Comparison of ENCODE assay signal across 9 cellular contexts in genomic region chr2:201234167-201235139, GRCh38. TPM values are rescaled to one million over a fixed set of nuclear protein-coding genes. Genes with fewer than 3 reads are reported as not detected.
DNase-seq lines count a peak whose midpoint lies in the region; FAIRE-seq and TF ChIP-seq lines count a peak whose summit lies in the region.
"Had no signal": no experiment of that assay in that cellular context is flagged by ENCODE, and none has a peak within 500 bp of the region (broad histone marks: within the 10 kb centered on the region; RNA-seq: fewer than 3 reads in every experiment).

No MANE protein-coding gene starts in this region.

- 0 out of 2 replicates have a peak overlapping the region, but pooled peaks have one; percentile 7 for H2BK5ac ChIP-seq in H1 (ENCODE audit: low read depth, low read length)

- H3K36me3 Mint-ChIP-seq in activated T-cell treated with anti-CD3 and anti-CD28 coated beads, Interleukin-2, amount 50 U/mL, for 24 hours (ENCODE audit: low read depth), result peaks cover 50% of the 10 kb centered on the region

- H2BK12ac ChIP-seq in H1 (ENCODE audit: low read depth, low read length), result no peak overlapping the region

- TF ChIP-seq CTCF in KMS-11 (conservative IDR thresholded peaks at IDR 0.05; ENCODE audit: low read depth, low read length), result no peak; the same call in 1 of the 2 replicates
- no peak for TF ChIP-seq CTCF in H1 (IDR thresholded peaks at IDR 0.05; ENCODE audit: control extremely low read depth in 1 of 3, insufficient read depth in 1 of 3, low read depth in 1 of 3, low read length in 3 of 3)

- H3K23me2 ChIP-seq in H1 (ENCODE audit: low read depth, low read length), result no peaks in the 10 kb centered on the region; the same call in 1 of the 2 replicates

- POLR2A ChIA-PET in H1 (lab: Charles Lee; ENCODE audit: partially characterized antibody), result interaction anchor here (0.7 kb wide), 1 partner anchor 217 kb away, joined by 3 read pairs; no protein-coding TSS in a partner anchor

- H3K4me1 ChIP-seq in KMS-11 (ENCODE audit: low read depth, poor library complexity, severe bottlenecking) (peaks cover 65% of the 10 kb centered on the region), H1 (replicated peaks in 1 of 4; ENCODE audit: control insufficient read depth in 3 of 4, insufficient read depth in 4 of 4, low read length in 3 of 4) (no peaks in the 10 kb centered on the region; a peak in 1 of 7 replicates), subcutaneous abdominal adipose tissue (ENCODE audit: control insufficient read depth in 5 of 5, insufficient read depth in 5 of 5, low read length in 5 of 5) (peaks cover 0 to 57% (median 45%) of the 10 kb centered on the region in 5 donors)

- H3K27me3 Mint-ChIP-seq in activated T-cell treated with anti-CD3 and anti-CD28 coated beads, Interleukin-2, amount 50 U/mL, for 24 hours, result no peaks in the 10 kb centered on the region

- no peak overlapping the region for H3K14ac ChIP-seq in H1 (ENCODE audit: insufficient read length)

- H2AFZ ChIP-seq in KMS-11 (ENCODE audit: low read depth) (peak overlapping the region; percentile 16; the same call in 1 of the 2 replicates), H1 (ENCODE audit: low read length) (no peak overlapping the region)

- no peak overlapping the region for H3K18ac ChIP-seq in H1 (ENCODE audit: extremely low read depth, low read length)

- CTCF ChIA-PET in H1 (lab: Charles Lee; ENCODE audit: partially characterized antibody), result interaction anchor here (0.6 to 3.3 kb wide), 12 partner anchors 16 to 413 kb away, joined by 3 to 42 read pairs (median 3); partner anchors contain the start of genes CASP10 and PPIL3

- H3K4me2 ChIP-seq in KMS-11 (peak overlapping the region; percentile 97), H1 (ENCODE audit: insufficient read depth in 1 of 2, low read depth in 2 of 2, low read length in 2 of 2) (peak overlapping the region; percentile 51 to 65)

- H3K4ac ChIP-seq in H1 (replicated peaks; ENCODE audit: insufficient read length, low read depth, low read length), result no peak overlapping the region

- DNase-seq in activated T-cell treated with anti-CD3 and anti-CD28 coated beads, Interleukin-2, amount 50 U/mL, for 24 hours, result no peak
- no peak for DNase-seq in activated T-cell treated with anti-CD3 and anti-CD28 coated beads, Interleukin-2, amount 50 U/mL, for 1 hour
- peak in 1 of 2 experiments; percentile 45 for DNase-seq in H1 (ENCODE audit: low read depth in 1 of 2, low spot score in 2 of 2)
- no peak for DNase-seq in NCI-H748 treated with DMSO at 0.1 percent for 48 hours (lab: John Stamatoyannopoulos, UW)
- DNase-seq in COLO668 (lab: John Stamatoyannopoulos, UW; ENCODE audit: unreplicated experiment), result no peak
- DNase-seq in retina, result no peak
- DNase-seq: GDM1 had no signal

- WGBS in H1 (ENCODE audit: extremely low coverage in 1 of 2, insufficient coverage in 1 of 2, insufficient read length in 1 of 2, insufficient replicate concordance in 2 of 2, low coverage in 1 of 2, low lambda C conversion rate in 2 of 2, missing lambda C conversion rate in 1 of 2), 2 experiments, result 90% methylated on average over 15 of the region's 15 CpGs; no CpG with 5 or more reads in 1 of the 2 experiments

- H3K9me3 ChIP-seq in H1 (ENCODE audit: insufficient read depth in 2 of 2, low read depth in 1 of 2, low read length in 1 of 2), result no peaks in the 10 kb centered on the region
- H3K9me3 ChIP-seq in subcutaneous abdominal adipose tissue (ENCODE audit: control insufficient read depth in 5 of 5, low read length in 5 of 5), result no peaks in the 10 kb centered on the region

- H3K27me3 ChIP-seq in KMS-11 (ENCODE audit: insufficient read depth, low read depth) (no peaks in the 10 kb centered on the region), H1 (replicated peaks in 1 of 4; ENCODE audit: control insufficient read depth in 3 of 4, extremely low read depth in 1 of 4, insufficient read depth in 3 of 4, low read length in 3 of 4) (no peaks in the 10 kb centered on the region), subcutaneous abdominal adipose tissue (ENCODE audit: control insufficient read depth in 5 of 5, insufficient read depth in 4 of 5, low read length in 5 of 5) (no peaks in the 10 kb centered on the region)

- TF ChIP-seq POLR2A in H1 (IDR thresholded peaks at IDR 0.05; ENCODE audit: control extremely low read depth in 1 of 2, low read depth in 2 of 2, low read length in 2 of 2), result no peak

- H3K4me3 ChIP-seq in KMS-11 (IDR thresholded peaks at IDR 0.05; ENCODE audit: insufficient read depth, low read depth, low read length) (peak overlapping the region; percentile 81), H1 (ENCODE audit: extremely low read depth in 1 of 4, insufficient read depth in 2 of 4, low read depth in 3 of 4, low read length in 4 of 4) (peak overlapping the region in 1 of 4 experiments; percentile 48; a peak in 2 of 8 replicates), subcutaneous abdominal adipose tissue (ENCODE audit: low read depth in 1 of 5, low read length in 5 of 5) (peak overlapping the region in 3 of 5 donors; percentile 50 to 55 (median 53))

- H3K79me1 ChIP-seq in H1 (ENCODE audit: low read depth, low read length), result no peaks in the 10 kb centered on the region

- no peak overlapping the region for H3K23ac ChIP-seq in H1 (ENCODE audit: insufficient read length)

- H3K27ac ChIP-seq in KMS-11 (peak overlapping the region; percentile 78), H1 (ENCODE audit: low read depth, low read length) (no peak overlapping the region), subcutaneous abdominal adipose tissue (ENCODE audit: low read depth, low read length) (peak overlapping the region; percentile 55)

- no peaks in the 10 kb centered on the region for H3K9me3 Mint-ChIP-seq in activated T-cell treated with anti-CD3 and anti-CD28 coated beads, Interleukin-2, amount 50 U/mL, for 24 hours

- no peak overlapping the region for H2BK20ac ChIP-seq in H1 (ENCODE audit: low read length)

- no peak overlapping the region for H2BK15ac ChIP-seq in H1 (ENCODE audit: low read length)

- FAIRE-seq in H1 (lab: Jason Lieb, UNC), result no peak

- no peak overlapping the region for H2BK120ac ChIP-seq in H1 (replicated peaks; ENCODE audit: low read depth, low read length)

- H3K56ac ChIP-seq in H1 (replicated peaks; ENCODE audit: insufficient read length, low read depth, low read length), result no peak overlapping the region

- no peak overlapping the region for H4K91ac ChIP-seq in H1 (replicated peaks; ENCODE audit: insufficient read length, low read length)

- no peak overlapping the region for H2AK5ac ChIP-seq in H1 (ENCODE audit: low read depth, low read length)

- peak overlapping the region; percentile 98 for H3K27ac Mint-ChIP-seq in activated T-cell treated with anti-CD3 and anti-CD28 coated beads, Interleukin-2, amount 50 U/mL, for 24 hours

- H3K9ac ChIP-seq in KMS-11, result peak overlapping the region; percentile 79
- no peak overlapping the region for H3K9ac ChIP-seq in H1 (replicated peaks in 1 of 4; ENCODE audit: extremely low read depth in 1 of 4, low read depth in 3 of 4, low read length in 3 of 4)
- peak overlapping the region in 3 of 5 donors; percentile 28 to 69 (median 35) for H3K9ac ChIP-seq in subcutaneous abdominal adipose tissue (ENCODE audit: low read length in 5 of 5)

- H3K36me3 ChIP-seq in KMS-11 (ENCODE audit: insufficient read depth) (no peaks in the 10 kb centered on the region; the same call in 1 of the 2 replicates), H1 (ENCODE audit: control insufficient read depth in 2 of 4, insufficient read depth in 4 of 4, low read length in 3 of 4) (no peaks in the 10 kb centered on the region), subcutaneous abdominal adipose tissue (ENCODE audit: control insufficient read depth in 5 of 5, insufficient read depth in 5 of 5, low read length in 5 of 5) (no peaks in the 10 kb centered on the region)

- H3K4me1 Mint-ChIP-seq in activated T-cell treated with anti-CD3 and anti-CD28 coated beads, Interleukin-2, amount 50 U/mL, for 24 hours (ENCODE audit: low read depth), result peaks cover 55% of the 10 kb centered on the region

- H3K79me2 ChIP-seq in KMS-11 (ENCODE audit: insufficient read depth, low read depth), result peaks cover 51% of the 10 kb centered on the region
- no peaks in the 10 kb centered on the region for H3K79me2 ChIP-seq in H1 (ENCODE audit: control insufficient read depth in 1 of 2, insufficient read depth in 2 of 2, low read length in 2 of 2)

- TF ChIP-seq EP300 in H1 (IDR thresholded peaks at IDR 0.05; ENCODE audit: borderline replicate concordance in 1 of 2, low read depth in 2 of 2, low read length in 2 of 2), result no peak

- H4K5ac ChIP-seq in H1 (ENCODE audit: insufficient read length, low read depth, low read length), result no peak overlapping the region

- H4K20me1 ChIP-seq in KMS-11 (ENCODE audit: insufficient read depth) (peaks cover 3% of the 10 kb centered on the region; the same call in 1 of the 2 replicates), H1 (replicated peaks in 1 of 2; ENCODE audit: control insufficient read depth in 1 of 2, insufficient read depth in 2 of 2, low read length in 2 of 2) (no peaks in the 10 kb centered on the region)

- no peak overlapping the region for H4K8ac ChIP-seq in H1 (ENCODE audit: extremely low read depth, insufficient read depth, low read length)

- TF ChIP-seq RAD21 in H1 (IDR thresholded peaks at IDR 0.05 in 1 of 2, conservative IDR thresholded peaks at IDR 0.05 in 1 of 2; ENCODE audit: low read depth in 2 of 2, low read length in 2 of 2), result no peak

- peak overlapping the region; percentile 97 for H3K4me3 Mint-ChIP-seq in activated T-cell treated with anti-CD3 and anti-CD28 coated beads, Interleukin-2, amount 50 U/mL, for 24 hours

TF ChIP-seq in H1, 55 proteins besides CTCF, POLR2A, EP300 and RAD21 (continues in another document):
- no peak for TF ChIP-seq MAFK (IDR thresholded peaks at IDR 0.05; ENCODE audit: low read depth, low read length)

RNA-seq across cellular contexts. Expression of gene CASP8, which starts 25.9 kb away (rescaled TPM):
- 3.6 and 3.7 TPM in 2 replicates for total RNA-seq in H1 (2021; fragmentation: NEBNext Ultra II Directional; extraction: Animal tissue kit (Norgen Biotek cat#: 25700))
- 2.3 and 2.8 TPM in 2 replicates for polyA plus RNA-seq in H1 (2011; rRNA removed)
- 3.0 TPM for polyA plus RNA-seq in H1 (2011; cell fraction: cytosol; rRNA removed)
- polyA plus RNA-seq in H1 (2011; cell fraction: nucleus; rRNA removed), result 2.6 TPM
- 3.0 to 5.0 TPM (median 3.7 TPM) in 4 replicates for polyA plus RNA-seq in H1 (2012, experiment 1 of 2)
- 1.2 TPM for polyA plus RNA-seq in H1 (2012, experiment 2 of 2)
- 4.1 TPM for polyA plus RNA-seq in H1 (2013, experiment 1 of 2)
- 3.2 TPM for polyA plus RNA-seq in H1 (2013, experiment 2 of 2)
- polyA minus RNA-seq in H1 (2011; rRNA and poly(A)+ RNA removed), result 4.2 and 4.3 TPM in 2 replicates
- 2.9 TPM for polyA minus RNA-seq in H1 (2011; cell fraction: cytosol; rRNA and poly(A)+ RNA removed)
- polyA minus RNA-seq in H1 (2011; cell fraction: nucleus; rRNA and poly(A)+ RNA removed), result 8.3 TPM

RNA-seq across cellular contexts. Expression of gene CASP10, which starts 51.5 kb away (rescaled TPM):
- total RNA-seq in H1 (2021; fragmentation: NEBNext Ultra II Directional; extraction: Animal tissue kit (Norgen Biotek cat#: 25700)), result 4.0 and 4.2 TPM in 2 replicates
- 2.0 and 2.3 TPM in 2 replicates for polyA plus RNA-seq in H1 (2011; rRNA removed)
- polyA plus RNA-seq in H1 (2011; cell fraction: cytosol; rRNA removed), result 2.8 TPM
- 2.9 TPM for polyA plus RNA-seq in H1 (2011; cell fraction: nucleus; rRNA removed)
- 2.7 to 3.2 TPM (median 3.0 TPM) in 4 replicates for polyA plus RNA-seq in H1 (2012, experiment 1 of 2)
- polyA plus RNA-seq in H1 (2012, experiment 2 of 2), result 1.2 TPM
- 2.4 TPM for polyA plus RNA-seq in H1 (2013, experiment 1 of 2)
- polyA plus RNA-seq in H1 (2013, experiment 2 of 2), result 1.4 TPM
- 7.1 and 7.9 TPM in 2 replicates for polyA minus RNA-seq in H1 (2011; rRNA and poly(A)+ RNA removed)
- 3.2 TPM for polyA minus RNA-seq in H1 (2011; cell fraction: cytosol; rRNA and poly(A)+ RNA removed)
- 8.9 TPM for polyA minus RNA-seq in H1 (2011; cell fraction: nucleus; rRNA and poly(A)+ RNA removed)

Comparison
In these comparisons a context has a peak if more than half of its experiments do, and no peak if none do; other contexts are left out.
1. H3K9ac ChIP-seq: peak in KMS-11 (single experiment) and subcutaneous abdominal adipose tissue (3 of 5); none in H1 (0 of 4).